ENCODE assay signal across 9 cellular contexts in genomic region chr4:139452000-139452399, GRCh38. TPM values are rescaled to one million over a fixed set of nuclear protein-coding genes. Genes with fewer than 3 reads are reported as not detected.
DNase-seq lines count a peak whose midpoint lies in the region; ATAC-seq and TF ChIP-seq lines count a peak whose summit lies in the region.
"Had no signal": no experiment of that assay in that cellular context is flagged by ENCODE, and none has a peak within 500 bp of the region (broad histone marks: within the 10 kb centered on the region; RNA-seq: fewer than 3 reads in every experiment).

No MANE protein-coding gene starts in this region.

- H3K4me3 ChIP-seq in GM12865 (ENCODE audit: low read depth, low read length), result peak overlapping the region; percentile 92
- H3K4me3 ChIP-seq in OCI-LY7 (ENCODE audit: low read depth, low read length, poor library complexity, severe bottlenecking), result peak overlapping the region; percentile 82
- H3K4me3 ChIP-seq in endocrine pancreas (ENCODE audit: control insufficient read depth, insufficient read depth, low read length), result peak overlapping the region; percentile 96
- H3K4me3 ChIP-seq in neural cell (ENCODE audit: low read length), result peak overlapping the region; percentile 87

- no TSS peak for BruUV-seq in OCI-LY7 (replicated peaks; lab: Mats Ljungman, UMichigan)

- no peak for ATAC-seq in HG02870 (IDR thresholded peaks at IDR 0.05; ENCODE audit: unreplicated experiment)

- H3K4me1 ChIP-seq in OCI-LY7 (ENCODE audit: insufficient read depth, low read length, poor library complexity, severe bottlenecking), result peaks cover 33% of the 10 kb centered on the region
- H3K4me1 ChIP-seq in endocrine pancreas (ENCODE audit: control insufficient read depth, insufficient read depth, low read length), result peaks cover 18% of the 10 kb centered on the region

- H3F3A ChIP-seq in neural cell (ENCODE audit: insufficient read depth, low read length, poor library complexity, severe bottlenecking), result no peaks in the 10 kb centered on the region

- DNase-seq in GM12865 (ENCODE audit: low read depth) (no peak), OCI-LY7 (ENCODE audit: low spot score) (no peak), GOT3 (lab: John Stamatoyannopoulos, UW) (no peak), NCI-H1930 (lab: John Stamatoyannopoulos, UW) (no peak), SHP77 treated with DMSO at 0.1 percent for 48 hours (lab: John Stamatoyannopoulos, UW) (no peak)
- DNase-seq: substantia nigra had no signal

- H3K9ac ChIP-seq in endocrine pancreas (ENCODE audit: control insufficient read depth, insufficient read depth, low read length) (no peak overlapping the region), neural cell (ENCODE audit: low read length) (no peak overlapping the region)

- peaks cover 48% of the 10 kb centered on the region for H3K79me2 ChIP-seq in OCI-LY7 (ENCODE audit: insufficient read depth, low read depth, low read length)
- H3K79me2 ChIP-seq in neural cell (replicated peaks; ENCODE audit: insufficient read depth, low read length), result peaks cover 19% of the 10 kb centered on the region

- H3K9me2 ChIP-seq in OCI-LY7 (ENCODE audit: insufficient read depth, low read length) (no peaks in the 10 kb centered on the region), neural cell (ENCODE audit: insufficient read depth, low read length) (no peaks in the 10 kb centered on the region)

- no peak for TF ChIP-seq EP300 in neural cell (conservative IDR thresholded peaks at IDR 0.05; ENCODE audit: poor library complexity, severe bottlenecking)

- intact Hi-C loops in OCI-LY7 (cut with micrococcal nuclease; ENCODE audit: unreplicated experiment), result loop anchor here (2.0 to 10.0 kb wide), 6 partner anchors 35 to 1207 kb away; partner anchors contain the start of genes MAML3 and SLC7A11

- TF ChIP-seq RAD21 in neural cell (conservative IDR thresholded peaks at IDR 0.05), result no peak

- no peak overlapping the region for H2AFZ ChIP-seq in OCI-LY7 (ENCODE audit: low read length)
- no peak overlapping the region for H2AFZ ChIP-seq in neural cell (ENCODE audit: low read depth, low read length)

- no peaks in the 10 kb centered on the region for H3K9me3 ChIP-seq in OCI-LY7 (ENCODE audit: low read length)
- H3K9me3 ChIP-seq in endocrine pancreas (ENCODE audit: control insufficient read depth, low read length), result no peaks in the 10 kb centered on the region
- H3K9me3 ChIP-seq in neural cell (ENCODE audit: low read length), result no peaks in the 10 kb centered on the region

- H3K4me2 ChIP-seq in OCI-LY7 (ENCODE audit: low read length) (peak overlapping the region; percentile 100), neural cell (ENCODE audit: low read length) (peak overlapping the region; percentile 74)

- POLR2A ChIA-PET in OCI-LY7 (lab: Charles Lee), result interaction anchor here (0.6 to 2.0 kb wide), 6 partner anchors 16 to 371 kb away, joined by 3 to 9 read pairs (median 4); no protein-coding TSS in a partner anchor

- H3K27ac ChIP-seq in OCI-LY7 (ENCODE audit: low read depth, low read length, poor library complexity, severe bottlenecking) (peak overlapping the region; percentile 88), neural cell (ENCODE audit: low read length) (no peak overlapping the region)

- H3K36me3 ChIP-seq in OCI-LY7 (ENCODE audit: insufficient read depth, low read length) (0 out of 2 replicates have a peak, but pooled peaks cover 5% of the 10 kb centered on the region), endocrine pancreas (ENCODE audit: control insufficient read depth, insufficient read depth, low read length) (no peaks in the 10 kb centered on the region), neural cell (ENCODE audit: insufficient read depth, low read length) (no peaks in the 10 kb centered on the region)

- H4K20me1 ChIP-seq in OCI-LY7 (ENCODE audit: insufficient read depth, low read length), result peaks cover 20% of the 10 kb centered on the region; the same call in 1 of the 2 replicates
- no peaks in the 10 kb centered on the region for H4K20me1 ChIP-seq in neural cell (ENCODE audit: insufficient read depth)

- no peaks in the 10 kb centered on the region for H3K27me3 ChIP-seq in endocrine pancreas (ENCODE audit: control insufficient read depth, insufficient read depth, low read length)
- no peaks in the 10 kb centered on the region for H3K27me3 ChIP-seq in neural cell (ENCODE audit: insufficient read depth, low read depth, low read length)

- CTCF ChIA-PET in OCI-LY7 (lab: Charles Lee; ENCODE audit: unreplicated experiment), result interaction anchor here (1.5 kb wide), 1 partner anchor 104 kb away, joined by 5 read pairs; the partner anchor contains the start of gene SETD7

- no peak for TF ChIP-seq CTCF in GM12865 (IDR thresholded peaks at IDR 0.05; ENCODE audit: insufficient read depth, low read depth, low read length, missing control alignments)
- TF ChIP-seq CTCF in OCI-LY7 (conservative IDR thresholded peaks at IDR 0.05; ENCODE audit: low read length), result no peak
- no peak for TF ChIP-seq CTCF in neural cell (IDR thresholded peaks at IDR 0.05; ENCODE audit: poor library complexity, severe bottlenecking)

TF ChIP-seq in neural cell, 6 proteins besides CTCF, POLR2A, EP300 and RAD21:
- TF ChIP-seq TAF1 (IDR thresholded peaks at IDR 0.05; ENCODE audit: low read depth) (no peak), SMC3 (conservative IDR thresholded peaks at IDR 0.05; ENCODE audit: poor library complexity) (no peak), EZH2 (IDR thresholded peaks at IDR 0.05; ENCODE audit: borderline replicate concordance, insufficient read depth, low read length, poor library complexity, severe bottlenecking) (no peak), MXI1 (conservative IDR thresholded peaks at IDR 0.05; ENCODE audit: poor library complexity, severe bottlenecking) (no peak), REST (IDR thresholded peaks at IDR 0.05; ENCODE audit: borderline replicate concordance) (no peak), POLR2AphosphoS5 (IDR thresholded peaks at IDR 0.05) (no peak)

RNA-seq across cellular contexts. Expression of gene RAB33B, which starts 1.9 kb away (rescaled TPM):
- 9.2 and 11.7 TPM in 2 replicates for total RNA-seq in OCI-LY7 (2014; rRNA removed; shearing (Covaris generic))
- 9.2 and 11.5 TPM in 2 replicates for total RNA-seq in OCI-LY7 (2022)
- polyA plus RNA-seq in neural cell, result 8.6 and 10.7 TPM in 2 replicates
- 23.4 and 24.2 TPM in 2 replicates for polyA minus RNA-seq in neural cell
